ENCODE assay signal across 8 cellular contexts in genomic region chr12:52949413-52950331, GRCh38. TPM values are rescaled to one million over a fixed set of nuclear protein-coding genes. Genes with fewer than 3 reads are reported as not detected.
DNase-seq lines count a peak whose midpoint lies in the region; ATAC-seq and TF ChIP-seq lines count a peak whose summit lies in the region.

No MANE protein-coding gene starts in this region.

- WGBS in transverse colon (ENCODE audit: low coverage in 1 of 2), 2 donors: 29 to 33% methylated on average over 6 to 13 of the region's 13 CpGs

- peak; percentile 95 for TF ChIP-seq POLR2A in transverse colon (IDR thresholded peaks at IDR 0.05)

- ATAC-seq in HG03439 (IDR thresholded peaks at IDR 0.05; ENCODE audit: unreplicated experiment): no peak
- no peak for ATAC-seq in GM21576 (IDR thresholded peaks at IDR 0.05; ENCODE audit: unreplicated experiment)

- TF ChIP-seq EP300 in transverse colon (IDR thresholded peaks at IDR 0.05; ENCODE audit: low read depth): peak; percentile 3

- H3K4me1 ChIP-seq in transverse colon: peaks cover 8 to 32% (median 17%) of the 10 kb centered on the region in 4 donors

- no peaks in the 10 kb centered on the region for H3K9me3 ChIP-seq in transverse colon

- peak overlapping the region; percentile 87 to 96 (median 91) for H3K27ac ChIP-seq in transverse colon

- peak overlapping the region; percentile 40 to 86 (median 61) for H3K4me3 ChIP-seq in transverse colon

- no peaks in the 10 kb centered on the region for H3K27me3 ChIP-seq in transverse colon

- peak in 1 of 5 experiments; percentile 50 for TF ChIP-seq CTCF in transverse colon (IDR thresholded peaks at IDR 0.05)

- intact Hi-C loops in transverse colon (cut with DNase I; ENCODE audit: low total_unique reads): no loop called here

- peak; percentile 23 for DNase-seq in NCI-H1092 treated with DMSO at 0.1 percent for 48 hours (lab: John Stamatoyannopoulos, UW)
- no peak for DNase-seq in NCI-H1092 (lab: John Stamatoyannopoulos, UW)
- DNase-seq in NCI-H345 treated with DMSO at 0.1 percent for 48 hours (lab: John Stamatoyannopoulos, UW; ENCODE audit: unreplicated experiment): peak; percentile 18
- DNase-seq in T47D (ENCODE audit: low read depth in 1 of 2, low spot score in 1 of 2): peak; percentile 72 to 97
- peak; percentile 98 for DNase-seq in kidney tubule cell (ENCODE audit: low spot score)
- peak; percentile 85 for DNase-seq in transverse colon

- in situ Hi-C loops in T47D (cut with HindIII; ENCODE audit: low pct_unique_long_range_greater_than_20kb, low sequenced_read_pairs) (no loop called here), transverse colon (cut with MboI; ENCODE audit: low pct_ligation_motif_present in 1 of 4, low pct_unique_long_range_greater_than_20kb in 1 of 4, low sequenced_read_pairs in 3 of 4) (no loop called here)

- no peaks in the 10 kb centered on the region for H3K36me3 ChIP-seq in transverse colon

RNA-seq across cellular contexts. Expression of gene KRT18, which starts 0.8 kb away (rescaled TPM):
- total RNA-seq in transverse colon: 100 to 1,000 TPM; 367 to 813 (median 541) TPM

RNA-seq across cellular contexts. Expression of gene KRT8, which starts 44.8 kb away (rescaled TPM):
- 1,000 to 10,000 TPM; 1,016 to 3,505 (median 2,245) TPM for total RNA-seq in transverse colon

RNA-seq across cellular contexts. Expression of gene EIF4B, which starts 56.6 kb away (rescaled TPM):
- total RNA-seq in transverse colon: 100 to 1,000 TPM; 175 to 383 (median 261) TPM
